Comparison of ENCODE assay signal across 20 cellular contexts in the genomic region with DNA sequence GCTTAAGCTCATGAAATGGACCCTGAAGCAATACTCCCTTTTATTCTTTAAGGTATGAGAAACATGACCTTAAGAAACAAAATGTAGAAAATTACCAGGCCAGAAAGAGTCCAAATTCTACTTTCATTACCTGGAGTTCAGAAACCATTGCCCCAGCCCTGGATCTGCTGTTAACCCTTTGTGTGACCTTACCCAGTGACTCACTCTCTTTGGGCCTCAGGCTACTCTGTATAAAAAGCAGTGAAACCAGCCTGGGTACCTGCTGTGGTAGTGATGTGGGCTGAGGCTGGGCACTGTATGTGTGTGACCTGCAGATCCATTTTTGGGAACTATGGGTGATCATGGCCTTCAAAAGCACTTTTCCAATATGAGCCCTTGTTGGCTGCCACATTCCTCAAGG. TPM values are rescaled to one million over a fixed set of nuclear protein-coding genes. Genes with fewer than 3 reads are reported as not detected.
DNase-seq lines count a peak whose midpoint lies in the region; ATAC-seq, FAIRE-seq and TF ChIP-seq lines count a peak whose summit lies in the region.
"Had no signal": no experiment of that assay in that cellular context is flagged by ENCODE, and none has a peak within 500 bp of the region (broad histone marks: within the 10 kb centered on the region; RNA-seq: fewer than 3 reads in every experiment).

No MANE protein-coding gene starts in this region.

- no peak for FAIRE-seq in H54 (lab: Jason Lieb, UNC)

- H3K27me3 Mint-ChIP-seq in activated CD8-positive, alpha-beta memory T cell treated with anti-CD3 and anti-CD28 coated beads, Interleukin-2, amount 10 ng/mL, durations not matched to agents 7 days and 5 days, result no peaks in the 10 kb centered on the region
- H3K27me3 Mint-ChIP-seq: activated B cell treated with CpG ODN at 0.5 μM for 24 hours had no signal

- TF ChIP-seq CTCF in RWPE2 (IDR thresholded peaks at IDR 0.05; ENCODE audit: poor library complexity, severe bottlenecking), result no peak
- TF ChIP-seq CTCF in epithelial cell of proximal tubule (conservative IDR thresholded peaks at IDR 0.05; ENCODE audit: low read depth, low read length), result no peak
- no peak for TF ChIP-seq CTCF in sigmoid colon (IDR thresholded peaks at IDR 0.05)

- TF ChIP-seq POLR2A in H54 (IDR thresholded peaks at IDR 0.05; ENCODE audit: low read depth, low read length) (no peak), sigmoid colon (IDR thresholded peaks at IDR 0.05) (no peak)

- no peak overlapping the region for H3K27ac ChIP-seq in RWPE2 (ENCODE audit: poor library complexity, severe bottlenecking)
- H3K27ac ChIP-seq in sigmoid colon, result no peak overlapping the region
- H3K27ac ChIP-seq: lower lobe of right lung, neural progenitor cell, stomach had no signal

- H3K36me3 Mint-ChIP-seq in activated CD8-positive, alpha-beta memory T cell treated with anti-CD3 and anti-CD28 coated beads, Interleukin-2, amount 10 ng/mL, durations not matched to agents 7 days and 5 days, result peaks cover 27% of the 10 kb centered on the region

- CTCF ChIA-PET in activated CD8-positive, alpha-beta memory T cell treated with anti-CD3 and anti-CD28 coated beads, Interleukin-2, amount 10 ng/mL, durations not matched to agents 7 days and 5 days (lab: Charles Lee), result interaction anchor here (0.9 to 1.2 kb wide), 2 partner anchors 14 to 42 kb away, joined by 4 read pairs; no protein-coding TSS in a partner anchor

- intact Hi-C loops in sigmoid colon (cut with DNase I), result no loop called here

- no peak for TF ChIP-seq EP300 in sigmoid colon (IDR thresholded peaks at IDR 0.05)

- H3K4me3 Mint-ChIP-seq in activated CD8-positive, alpha-beta memory T cell treated with anti-CD3 and anti-CD28 coated beads, Interleukin-2, amount 10 ng/mL, durations not matched to agents 7 days and 5 days, result no peak overlapping the region
- H3K4me3 Mint-ChIP-seq: activated B cell treated with CpG ODN at 0.5 μM for 24 hours, neural progenitor cell had no signal

- H3K9me3 ChIP-seq in RWPE2 (ENCODE audit: severe bottlenecking) (no peaks in the 10 kb centered on the region), sigmoid colon (no peaks in the 10 kb centered on the region)
- H3K9me3 ChIP-seq: breast epithelium, lower lobe of right lung, stomach had no signal

- peaks cover 10% of the 10 kb centered on the region for H3K4me1 Mint-ChIP-seq in activated CD8-positive, alpha-beta memory T cell treated with anti-CD3 and anti-CD28 coated beads, Interleukin-2, amount 10 ng/mL, durations not matched to agents 7 days and 5 days
- H3K4me1 Mint-ChIP-seq: activated B cell treated with CpG ODN at 0.5 μM for 24 hours had no signal

- DNase-seq in COLO829 (ENCODE audit: low spot score), result peak; percentile 45
- peak; percentile 27 for DNase-seq in H54 (ENCODE audit: insufficient read length, low spot score)
- no peak for DNase-seq in RWPE2 (ENCODE audit: low spot score)
- peak; percentile 2 for DNase-seq in epithelial cell of proximal tubule (ENCODE audit: low read depth)
- no peak for DNase-seq in activated CD8-positive, alpha-beta memory T cell treated with anti-CD3 and anti-CD28 coated beads, Interleukin-2, amount 10 ng/mL, durations not matched to agents 7 days and 5 days
- DNase-seq in sigmoid colon, result no peak
- no peak for DNase-seq in activated CD8-positive, alpha-beta memory T cell treated with anti-CD3 and anti-CD28 coated beads, Interleukin-2, amount 50 U/mL, for 4 hours
- DNase-seq: activated B cell treated with CpG ODN at 0.5 μM for 24 hours; activated gamma-delta T cell treated with Interleukin-2 at 50 U/mL for 16 hours; cortex of kidney; islet precursor cell; lower lobe of right lung; NCI-H1436 treated with DMSO at 0.1 percent for 48 hours; NCI-H526; RPMI8226; stimulated activated CD4-positive, alpha-beta T cell treated with anti-CD3 and anti-CD28 coated beads, Interleukin-15, amount 100 ng/mL, for 24 hours; stomach had no signal

- H3K27ac Mint-ChIP-seq in activated CD8-positive, alpha-beta memory T cell treated with anti-CD3 and anti-CD28 coated beads, Interleukin-2, amount 10 ng/mL, durations not matched to agents 7 days and 5 days, result no peak overlapping the region
- H3K27ac Mint-ChIP-seq: activated B cell treated with CpG ODN at 0.5 μM for 24 hours, neural progenitor cell had no signal

- H3K27me3 ChIP-seq in RWPE2 (ENCODE audit: insufficient read depth, poor library complexity, severe bottlenecking), result no peaks in the 10 kb centered on the region
- H3K27me3 ChIP-seq in sigmoid colon, result no peaks in the 10 kb centered on the region
- H3K27me3 ChIP-seq: breast epithelium, neural progenitor cell, stomach had no signal

- H3K4me3 ChIP-seq in RWPE2 (ENCODE audit: severe bottlenecking) (no peak overlapping the region), epithelial cell of proximal tubule (ENCODE audit: low read depth, low read length) (no peak overlapping the region), sigmoid colon (no peak overlapping the region)
- H3K4me3 ChIP-seq: breast epithelium, lower lobe of right lung, neural progenitor cell, stomach had no signal

- peaks cover 10% of the 10 kb centered on the region for H3K4me1 ChIP-seq in RWPE2 (ENCODE audit: insufficient read depth, poor library complexity, severe bottlenecking)
- H3K4me1 ChIP-seq in sigmoid colon, result no peaks in the 10 kb centered on the region
- H3K4me1 ChIP-seq: breast epithelium, lower lobe of right lung, neural progenitor cell had no signal

- peak; percentile 98 for ATAC-seq in RWPE2 (ENCODE audit: low read depth)
- ATAC-seq in SK-N-SH treated with all-trans-retinoic acid at 6 μM for 48 hours, result no peak
- ATAC-seq in activated CD8-positive, alpha-beta memory T cell treated with anti-CD3 and anti-CD28 coated beads, Interleukin-2, amount 10 ng/mL, durations not matched to agents 7 days and 5 days, result no peak
- ATAC-seq: lower lobe of right lung had no signal

- no peaks in the 10 kb centered on the region for H3K9me3 Mint-ChIP-seq in activated CD8-positive, alpha-beta memory T cell treated with anti-CD3 and anti-CD28 coated beads, Interleukin-2, amount 10 ng/mL, durations not matched to agents 7 days and 5 days (ENCODE audit: low read depth)
- H3K9me3 Mint-ChIP-seq: activated B cell treated with CpG ODN at 0.5 μM for 24 hours, neural progenitor cell had no signal

- H3K36me3 ChIP-seq in RWPE2 (ENCODE audit: low read depth), result peaks cover 29% of the 10 kb centered on the region
- peaks cover 5 to 78% (median 12%) of the 10 kb centered on the region in 4 donors for H3K36me3 ChIP-seq in sigmoid colon
- H3K36me3 ChIP-seq: breast epithelium, neural progenitor cell had no signal

TF ChIP-seq in SK-N-SH treated with all-trans-retinoic acid at 6 μM for 48 hours, 23 proteins besides CTCF, POLR2A, EP300 and RAD21:
- no peak for TF ChIP-seq ISL1 (CRISPR knock-in tag; IDR thresholded peaks at IDR 0.05)
- no peak for TF ChIP-seq RARB (CRISPR knock-in tag; IDR thresholded peaks at IDR 0.05)
- no peak for TF ChIP-seq PPARA (CRISPR knock-in tag; IDR thresholded peaks at IDR 0.05; ENCODE audit: borderline replicate concordance)
- no peak for TF ChIP-seq TCF4 (CRISPR knock-in tag; IDR thresholded peaks at IDR 0.05; ENCODE audit: borderline replicate concordance)
- TF ChIP-seq OSR1 (CRISPR knock-in tag; IDR thresholded peaks at IDR 0.05), result no peak
- TF ChIP-seq, protein P1, sequence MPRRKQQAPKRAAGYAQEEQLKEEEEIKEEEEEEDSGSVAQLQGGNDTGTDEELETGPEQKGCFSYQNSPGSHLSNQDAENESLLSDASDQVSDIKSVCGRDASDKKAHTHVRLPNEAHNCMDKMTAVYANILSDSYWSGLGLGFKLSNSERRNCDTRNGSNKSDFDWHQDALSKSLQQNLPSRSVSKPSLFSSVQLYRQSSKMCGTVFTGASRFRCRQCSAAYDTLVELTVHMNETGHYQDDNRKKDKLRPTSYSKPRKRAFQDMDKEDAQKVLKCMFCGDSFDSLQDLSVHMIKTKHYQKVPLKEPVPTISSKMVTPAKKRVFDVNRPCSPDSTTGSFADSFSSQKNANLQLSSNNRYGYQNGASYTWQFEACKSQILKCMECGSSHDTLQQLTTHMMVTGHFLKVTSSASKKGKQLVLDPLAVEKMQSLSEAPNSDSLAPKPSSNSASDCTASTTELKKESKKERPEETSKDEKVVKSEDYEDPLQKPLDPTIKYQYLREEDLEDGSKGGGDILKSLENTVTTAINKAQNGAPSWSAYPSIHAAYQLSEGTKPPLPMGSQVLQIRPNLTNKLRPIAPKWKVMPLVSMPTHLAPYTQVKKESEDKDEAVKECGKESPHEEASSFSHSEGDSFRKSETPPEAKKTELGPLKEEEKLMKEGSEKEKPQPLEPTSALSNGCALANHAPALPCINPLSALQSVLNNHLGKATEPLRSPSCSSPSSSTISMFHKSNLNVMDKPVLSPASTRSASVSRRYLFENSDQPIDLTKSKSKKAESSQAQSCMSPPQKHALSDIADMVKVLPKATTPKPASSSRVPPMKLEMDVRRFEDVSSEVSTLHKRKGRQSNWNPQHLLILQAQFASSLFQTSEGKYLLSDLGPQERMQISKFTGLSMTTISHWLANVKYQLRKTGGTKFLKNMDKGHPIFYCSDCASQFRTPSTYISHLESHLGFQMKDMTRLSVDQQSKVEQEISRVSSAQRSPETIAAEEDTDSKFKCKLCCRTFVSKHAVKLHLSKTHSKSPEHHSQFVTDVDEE (CRISPR knock-in tag; IDR thresholded peaks at IDR 0.05), result no peak
- TF ChIP-seq, protein P2, sequence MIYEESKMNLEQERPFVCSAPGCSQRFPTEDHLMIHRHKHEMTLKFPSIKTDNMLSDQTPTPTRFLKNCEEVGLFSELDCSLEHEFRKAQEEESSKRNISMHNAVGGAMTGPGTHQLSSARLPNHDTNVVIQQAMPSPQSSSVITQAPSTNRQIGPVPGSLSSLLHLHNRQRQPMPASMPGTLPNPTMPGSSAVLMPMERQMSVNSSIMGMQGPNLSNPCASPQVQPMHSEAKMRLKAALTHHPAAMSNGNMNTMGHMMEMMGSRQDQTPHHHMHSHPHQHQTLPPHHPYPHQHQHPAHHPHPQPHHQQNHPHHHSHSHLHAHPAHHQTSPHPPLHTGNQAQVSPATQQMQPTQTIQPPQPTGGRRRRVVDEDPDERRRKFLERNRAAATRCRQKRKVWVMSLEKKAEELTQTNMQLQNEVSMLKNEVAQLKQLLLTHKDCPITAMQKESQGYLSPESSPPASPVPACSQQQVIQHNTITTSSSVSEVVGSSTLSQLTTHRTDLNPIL (CRISPR knock-in tag; IDR thresholded peaks at IDR 0.05; ENCODE audit: low read depth), result no peak

RNA-seq across cellular contexts. Expression of gene SLC9A8, which starts 47.2 kb away (rescaled TPM):
- total RNA-seq in epithelial cell of proximal tubule, result 4.2 and 5.6 TPM in 2 replicates
- 10 to 100 TPM; 16.3 to 24.9 TPM for total RNA-seq in activated CD8-positive, alpha-beta memory T cell treated with anti-CD3 and anti-CD28 coated beads, Interleukin-2, amount 10 ng/mL, durations not matched to agents 7 days and 5 days
- total RNA-seq in sigmoid colon, result 1 to 10 TPM; 4.9 to 8.7 (median 6.0) TPM
- 10 to 100 TPM in 1 of 3 donors, 1 to 10 TPM in 2; 1.8 to 14.7 (median 2.4) TPM for polyA plus RNA-seq in sigmoid colon

RNA-seq across cellular contexts. Expression of gene SPATA2, which starts 55.5 kb away (rescaled TPM):
- total RNA-seq in epithelial cell of proximal tubule (3.2 and 5.3 TPM in 2 replicates), sigmoid colon (1 to 10 TPM; 2.1 to 4.7 (median 2.7) TPM)
- 10 to 100 TPM; 10.2 to 11.1 TPM for total RNA-seq in activated CD8-positive, alpha-beta memory T cell treated with anti-CD3 and anti-CD28 coated beads, Interleukin-2, amount 10 ng/mL, durations not matched to agents 7 days and 5 days
- polyA plus RNA-seq in sigmoid colon, result 10 to 100 TPM; 10.7 to 12.5 (median 10.8) TPM

Comparison
In these comparisons a context has a peak if more than half of its experiments do, and no peak if none do; other contexts are left out.
1. DNase-seq: peak in COLO829 (single experiment), H54 (single experiment) and epithelial cell of proximal tubule (single experiment); none in RWPE2 (single experiment), activated CD8-positive, alpha-beta memory T cell treated with anti-CD3 and anti-CD28 coated beads, Interleukin-2, amount 10 ng/mL, durations not matched to agents 7 days and 5 days (single experiment), sigmoid colon (single experiment) and activated CD8-positive, alpha-beta memory T cell treated with anti-CD3 and anti-CD28 coated beads, Interleukin-2, amount 50 U/mL, for 4 hours (single experiment).